22 cellular contexts compared by ENCODE assay signal in genomic region chr1:147636314-147636713, GRCh38. TPM values are rescaled to one million over a fixed set of nuclear protein-coding genes. Genes with fewer than 3 reads are reported as not detected.
DNase-seq lines count a peak whose midpoint lies in the region; ATAC-seq, FAIRE-seq and TF ChIP-seq lines count a peak whose summit lies in the region.
"Had no signal": no experiment of that assay in that cellular context is flagged by ENCODE, and none has a peak within 500 bp of the region (broad histone marks: within the 10 kb centered on the region; RNA-seq: fewer than 3 reads in every experiment).

No MANE protein-coding gene starts in this region.

- WGBS in K562 (ENCODE audit: insufficient coverage, low coverage, missing lambda C conversion rate) = 17% methylated on average over 4 of the region's 4 CpGs
- 85% methylated on average over 4 of the region's 4 CpGs for WGBS in HepG2 (ENCODE audit: low lambda C conversion rate)
- WGBS in suprapubic skin = 96% methylated on average over 4 of the region's 4 CpGs

- TF ChIP-seq RAD21 in K562 (CRISPR knock-in tag; conservative IDR thresholded peaks at IDR 0.05 in 1 of 2, IDR thresholded peaks at IDR 0.05 in 1 of 2) = no peak
- TF ChIP-seq RAD21 in HepG2 (CRISPR knock-in tag; IDR thresholded peaks at IDR 0.05) = no peak

- H3K4me1 Mint-ChIP-seq in CD14-positive monocyte = peaks cover 21% of the 10 kb centered on the region

- TF ChIP-seq CTCF in CD14-positive monocyte (IDR thresholded peaks at IDR 0.05) = no peak
- TF ChIP-seq CTCF in K562 (IDR thresholded peaks at IDR 0.05 in 2 of 3, conservative IDR thresholded peaks at IDR 0.05 in 1 of 3; ENCODE audit: insufficient read depth in 2 of 3, low read depth in 1 of 3, low read length in 3 of 3) = no peak
- no peak for TF ChIP-seq CTCF in HepG2 (CRISPR knock-in tag; IDR thresholded peaks at IDR 0.05)
- TF ChIP-seq CTCF in neutrophil (IDR thresholded peaks at IDR 0.05) = no peak
- TF ChIP-seq CTCF in suprapubic skin (IDR thresholded peaks at IDR 0.05) = no peak

- H3K4me3 ChIP-seq in K562 (no peak overlapping the region), HepG2 (replicated peaks in 1 of 3; ENCODE audit: insufficient read depth in 1 of 3, low read depth in 2 of 3, low read length in 3 of 3) (no peak overlapping the region), neutrophil (ENCODE audit: low read depth in 1 of 2, low read length in 1 of 2) (no peak overlapping the region), suprapubic skin (no peak overlapping the region)
- H3K4me3 ChIP-seq: A549, HAP-1 had no signal

- H3K27me3 Mint-ChIP-seq in CD14-positive monocyte (ENCODE audit: low read depth in 3 of 3) = peaks cover 0 to 7% (median 2%) of the 10 kb centered on the region in 3 donors
- H3K27me3 Mint-ChIP-seq: CD4-positive, CD25-positive, alpha-beta regulatory T cell had no signal

- H2AFZ ChIP-seq in K562 (ENCODE audit: low read depth, low read length) (no peak overlapping the region), HepG2 (ENCODE audit: low read length) (no peak overlapping the region)

- H3K9me1 ChIP-seq in K562 (ENCODE audit: control insufficient read depth, insufficient read depth, low read length) = no peaks in the 10 kb centered on the region

- H3K79me2 ChIP-seq in K562 (ENCODE audit: control insufficient read depth, insufficient read depth, low read length) (no peaks in the 10 kb centered on the region), HepG2 (ENCODE audit: insufficient read depth, low read length) (no peaks in the 10 kb centered on the region)

- DNase-seq in CD14-positive monocyte (ENCODE audit: low spot score) (no peak), K562 (ENCODE audit: extremely low read depth in 1 of 4, low spot score in 3 of 4) (no peak), HepG2 (ENCODE audit: low spot score) (peak; percentile 47), suprapubic skin (ENCODE audit: low spot score in 2 of 2) (no peak)
- DNase-seq in stimulated activated CD4-positive, alpha-beta T cell treated with anti-CD3 and anti-CD28 coated beads, Interleukin-4, amount 100 ng/mL, for 24 hours = no peak
- DNase-seq: 8988T; C1 segment of cervical spinal cord; Caco-2; CD4-positive, CD25-positive, alpha-beta regulatory T cell; CD8-positive, alpha-beta T cell; DMS153; DND-41; GOT3; HFFc6 had no signal

- H3K4me3 Mint-ChIP-seq in CD14-positive monocyte = no peak overlapping the region
- H3K4me3 Mint-ChIP-seq: CD4-positive, CD25-positive, alpha-beta regulatory T cell; CD8-positive, alpha-beta T cell; HFFc6 had no signal

- H3K9me3 Mint-ChIP-seq in CD14-positive monocyte = peaks cover 0 to 2% (median 0%) of the 10 kb centered on the region in 7 donors
- H3K9me3 Mint-ChIP-seq: CD8-positive, alpha-beta T cell; HFFc6 had no signal

- peaks cover 0 to 3% of the 10 kb centered on the region in 2 donors for H3K36me3 Mint-ChIP-seq in CD14-positive monocyte

- in situ Hi-C loops in K562 (cut with MboI) = loop anchor here (5.0 to 10.0 kb wide), 2 partner anchors 256 to 342 kb away; no protein-coding TSS in a partner anchor
- in situ Hi-C loops in HepG2 (cut with HindIII; ENCODE audit: extremely low pct_ligation_motif_present, low pct_unique_long_range_greater_than_20kb) = no loop called here

- no peaks in the 10 kb centered on the region for H4K20me1 ChIP-seq in K562 (replicated peaks; ENCODE audit: control insufficient read depth, insufficient read depth, low read length)
- H4K20me1 ChIP-seq in HepG2 (ENCODE audit: insufficient read depth, low read length) = no peaks in the 10 kb centered on the region

- CTCF ChIA-PET in K562 (lab: Yijun Ruan, JAX; ENCODE audit: low intra/inter-chr PET ratio) (no interaction called here), HepG2 (lab: Yijun Ruan, JAX; ENCODE audit: low intra/inter-chr PET ratio, low total read pairs) (no interaction called here)

- H3K27ac Mint-ChIP-seq in CD14-positive monocyte = peak overlapping the region in 4 of 7 donors; percentile 16 to 80 (median 50)
- H3K27ac Mint-ChIP-seq: CD4-positive, CD25-positive, alpha-beta regulatory T cell; CD8-positive, alpha-beta T cell; HFFc6 had no signal

- H3K4me1 ChIP-seq in K562 (replicated peaks in 1 of 2; ENCODE audit: control insufficient read depth in 2 of 2, insufficient read depth in 2 of 2, low read length in 2 of 2) = peaks cover 0 to 6% of the 10 kb centered on the region in 2 experiments; a peak in 2 of 5 replicates
- H3K4me1 ChIP-seq in HepG2 (ENCODE audit: insufficient read depth, low read length) = peaks cover 29% of the 10 kb centered on the region
- H3K4me1 ChIP-seq in neutrophil (ENCODE audit: control insufficient read depth in 1 of 2, insufficient read depth in 1 of 2, low read depth in 1 of 2, low read length in 1 of 2) = peaks cover 57 to 73% of the 10 kb centered on the region in 2 experiments
- peaks cover 7% of the 10 kb centered on the region for H3K4me1 ChIP-seq in suprapubic skin
- H3K4me1 ChIP-seq: HAP-1 had no signal

- no peak for ATAC-seq in K562
- no peak for ATAC-seq in HepG2
- ATAC-seq in GM18519 (IDR thresholded peaks at IDR 0.05; ENCODE audit: low FRiP score, unreplicated experiment) = no peak
- ATAC-seq: A549; CD8-positive, alpha-beta T cell had no signal

- H3K9me3 ChIP-seq in K562 (replicated peaks; ENCODE audit: control insufficient read depth, insufficient read depth, low read depth, low read length) (no peaks in the 10 kb centered on the region), HepG2 (ENCODE audit: low read length) (no peaks in the 10 kb centered on the region), neutrophil (no peaks in the 10 kb centered on the region), suprapubic skin (no peaks in the 10 kb centered on the region)
- H3K9me3 ChIP-seq: A549, Caco-2, HAP-1 had no signal

- H3K4me2 ChIP-seq in K562 (ENCODE audit: insufficient read depth, low read length) = no peak overlapping the region
- no peak overlapping the region for H3K4me2 ChIP-seq in HepG2 (ENCODE audit: low read depth, low read length)
- H3K4me2 ChIP-seq: A549 had no signal

- FAIRE-seq in K562 (lab: Jason Lieb, UNC) (no peak), HepG2 (lab: Jason Lieb, UNC) (no peak)
- FAIRE-seq: A549, G401.6, GM12892, GM19239, H54 had no signal

- H3K27ac ChIP-seq in K562 (ENCODE audit: extremely low read depth, low read depth, low read length) (no peak overlapping the region), HepG2 (ENCODE audit: extremely low read length, insufficient read depth, low read length) (peak overlapping the region; percentile 13), neutrophil (peak overlapping the region; percentile 90), suprapubic skin (no peak overlapping the region)
- H3K27ac ChIP-seq: A549 had no signal

- TF ChIP-seq EP300 in K562 (IDR thresholded peaks at IDR 0.05; ENCODE audit: low read length) = no peak
- TF ChIP-seq EP300 in HepG2 (IDR thresholded peaks at IDR 0.05; ENCODE audit: low read depth in 2 of 2, low read length in 2 of 2) = no peak
- no peak for TF ChIP-seq EP300 in HepG2 (CRISPR knock-in tag; IDR thresholded peaks at IDR 0.05; ENCODE audit: borderline replicate concordance)
- TF ChIP-seq EP300 in suprapubic skin (IDR thresholded peaks at IDR 0.05) = no peak

- TF ChIP-seq POLR2A in K562 (conservative IDR thresholded peaks at IDR 0.05) (no peak), HepG2 (IDR thresholded peaks at IDR 0.05; ENCODE audit: insufficient read depth in 1 of 2, low read depth in 2 of 2, low read length in 2 of 2) (no peak), suprapubic skin (IDR thresholded peaks at IDR 0.05) (no peak)

- BruUV-seq in K562 (replicated peaks; lab: Mats Ljungman, UMichigan) = no TSS peak
- BruUV-seq in HepG2 (replicated peaks; lab: Mats Ljungman, UMichigan) = no TSS peak

- H3K36me3 ChIP-seq in K562 (ENCODE audit: control insufficient read depth, insufficient read depth, low read length) (no peaks in the 10 kb centered on the region), HepG2 (replicated peaks in 1 of 2; ENCODE audit: control insufficient read depth in 1 of 2, insufficient read depth in 2 of 2, low read length in 2 of 2) (peaks cover 1 to 5% of the 10 kb centered on the region in 2 experiments; a peak in 3 of 5 replicates), neutrophil (peaks cover 13% of the 10 kb centered on the region), suprapubic skin (no peaks in the 10 kb centered on the region)
- H3K36me3 ChIP-seq: HAP-1 had no signal

- POLR2A ChIA-PET in K562 (lab: Yijun Ruan, JAX) (interaction anchor here (1.1 kb wide), 1 partner anchor 234 kb away, joined by 3 read pairs; no protein-coding TSS in a partner anchor), HepG2 (lab: Yijun Ruan, JAX) (no interaction called here)

- intact Hi-C loops in CD14-positive monocyte (cut with micrococcal nuclease) = no loop called here
- intact Hi-C loops in K562 (cut with micrococcal nuclease) = no loop called here
- intact Hi-C loops in HepG2 (cut with micrococcal nuclease; ENCODE audit: unreplicated experiment) = no loop called here

- H3K27me3 ChIP-seq in K562 (ENCODE audit: control insufficient read depth in 2 of 2, insufficient read depth in 2 of 2, low read length in 2 of 2) (peaks cover 2 to 13% of the 10 kb centered on the region in 2 experiments; a peak in 4 of 5 replicates), HepG2 (ENCODE audit: control insufficient read depth in 1 of 2, insufficient read depth in 2 of 2, low read length in 2 of 2) (no peaks in the 10 kb centered on the region; a peak in 1 of 5 replicates), neutrophil (no peaks in the 10 kb centered on the region), suprapubic skin (no peaks in the 10 kb centered on the region)

- H3K9ac ChIP-seq in K562 (ENCODE audit: insufficient read depth in 1 of 2, low read depth in 2 of 2, low read length in 2 of 2) (no peak overlapping the region), HepG2 (ENCODE audit: insufficient read depth, low read depth, low read length) (no peak overlapping the region)

RNA-seq across cellular contexts. Expression of gene ACP6, which starts 34.0 kb away (rescaled TPM):
- 1 to 10 TPM; 2.0 to 4.1 TPM for polyA plus RNA-seq in CD14-positive monocyte
- 2.0 and 2.1 TPM in 2 replicates for total RNA-seq in K562 (2011; cell fraction: chromatin; rRNA removed; ENCODE audit: low replicate concordance)
- 0.50 and 0.79 TPM in 2 replicates for total RNA-seq in K562 (2011; cell fraction: nucleolus; rRNA removed)
- 0.92 and 2.6 TPM in 2 replicates for total RNA-seq in K562 (2011; cell fraction: nucleoplasm; rRNA removed)
- total RNA-seq in K562 (2014; rRNA removed) = 0.05 and 0.49 TPM in 2 replicates
- 0.16 and 0.58 TPM in 2 replicates for total RNA-seq in K562 (2014; rRNA removed; fragmentation: Illumina TruSeq; extraction: Trizol)
- 0.22 and 0.57 TPM in 2 replicates for total RNA-seq in K562 (2015; rRNA removed; fragmentation: Illumina TruSeq; extraction: Trizol)
- 0.49 and 0.60 TPM in 2 replicates for total RNA-seq in K562 (2021)
- 0.38 and 0.79 TPM in 2 replicates for polyA plus RNA-seq in K562 (2011; rRNA removed)
- polyA plus RNA-seq in K562 (2011; cell fraction: cytosol; rRNA removed) = 0.16 and 0.32 TPM in 2 replicates
- 1.7 and 2.2 TPM in 2 replicates for polyA plus RNA-seq in K562 (2011; cell fraction: nucleus; rRNA removed)
- 0.78 and 1.7 TPM in 2 replicates for polyA plus RNA-seq in K562 (2012)
- 0.60 and 0.91 TPM in 2 replicates for polyA plus RNA-seq in K562 (2014; fragmentation: Illumina TruSeq; extraction: Trizol)
- polyA plus RNA-seq in K562 (2014; fragmentation: Nextera tagmentation; extraction: Ambion mirVana) = under 1 TPM; 0.15 to 0.37 TPM
- polyA plus RNA-seq in K562 (2014; rRNA removed) = 0.34 and 1.4 TPM in 2 replicates
- polyA minus RNA-seq in K562 (2011; rRNA and poly(A)+ RNA removed) = 0.54 and 0.63 TPM in 2 replicates
- polyA minus RNA-seq in K562 (2011; cell fraction: cytosol; rRNA and poly(A)+ RNA removed) = 0.27 and 0.57 TPM in 2 replicates
- 0.27 and 0.56 TPM in 2 replicates for polyA minus RNA-seq in K562 (2011; cell fraction: nucleus; rRNA and poly(A)+ RNA removed)
- 17.7 and 18.1 TPM in 2 replicates for total RNA-seq in HepG2 (2016; rRNA removed; fragmentation: Illumina TruSeq; extraction: Trizol)
- total RNA-seq in HepG2 (2016; cell fraction: cytosol; rRNA removed; fragmentation: Illumina TruSeq; extraction: Trizol; ENCODE audit: low read depth) = 9.9 and 12.2 TPM in 2 replicates
- total RNA-seq in HepG2 (2016; cell fraction: insoluble cytoplasmic fraction; rRNA removed; fragmentation: Illumina TruSeq; extraction: Trizol) = 21.9 and 22.7 TPM in 2 replicates
- total RNA-seq in HepG2 (2016; cell fraction: membrane; rRNA removed; fragmentation: Illumina TruSeq; extraction: Trizol) = 14.1 and 17.2 TPM in 2 replicates
- 18.7 and 19.6 TPM in 2 replicates for total RNA-seq in HepG2 (2016; cell fraction: nucleus; rRNA removed; fragmentation: Illumina TruSeq; extraction: Trizol)
- polyA plus RNA-seq in HepG2 (2011; rRNA removed) = 33.7 and 34.1 TPM in 2 replicates
- polyA plus RNA-seq in HepG2 (2011; cell fraction: cytosol; rRNA removed) = 11.9 and 17.2 TPM in 2 replicates
- polyA plus RNA-seq in HepG2 (2011; cell fraction: nucleus; rRNA removed) = 75.7 and 80.3 TPM in 2 replicates
- polyA plus RNA-seq in HepG2 (2012) = 23.3 and 33.1 TPM in 2 replicates
- 8.6 and 11.3 TPM in 2 replicates for polyA plus RNA-seq in HepG2 (2016; cell fraction: cytosol; fragmentation: Illumina TruSeq; extraction: Trizol; ENCODE audit: low read depth)
- 24.4 and 27.9 TPM in 2 replicates for polyA plus RNA-seq in HepG2 (2016; cell fraction: insoluble cytoplasmic fraction; fragmentation: Illumina TruSeq; extraction: Trizol; ENCODE audit: low read depth)
- polyA plus RNA-seq in HepG2 (2016; cell fraction: membrane; fragmentation: Illumina TruSeq; extraction: Trizol; ENCODE audit: low read depth) = 14.1 and 17.3 TPM in 2 replicates
- polyA plus RNA-seq in HepG2 (2016; cell fraction: nucleus; fragmentation: Illumina TruSeq; extraction: Trizol; ENCODE audit: insufficient read depth, low read depth) = 43.4 and 47.0 TPM in 2 replicates
- polyA minus RNA-seq in HepG2 (2011; rRNA and poly(A)+ RNA removed; ENCODE audit: low replicate concordance) = 16.0 and 26.3 TPM in 2 replicates
- polyA minus RNA-seq in HepG2 (2011; cell fraction: cytosol; rRNA and poly(A)+ RNA removed) = 7.3 and 10.7 TPM in 2 replicates
- polyA minus RNA-seq in HepG2 (2011; cell fraction: nucleus; rRNA and poly(A)+ RNA removed) = 43.9 and 53.2 TPM in 2 replicates
- total RNA-seq in suprapubic skin = 10 to 100 TPM; 10.4 to 46.2 (median 19.3) TPM

Comparison
In these comparisons a context has a peak if more than half of its experiments do, and no peak if none do; other contexts are left out.
1. H3K27ac ChIP-seq: peak in HepG2 (single experiment) and neutrophil (single experiment); none in K562 (single experiment) and suprapubic skin (single experiment).